ENCODE assay signal across 8 cellular contexts in the genomic region with DNA sequence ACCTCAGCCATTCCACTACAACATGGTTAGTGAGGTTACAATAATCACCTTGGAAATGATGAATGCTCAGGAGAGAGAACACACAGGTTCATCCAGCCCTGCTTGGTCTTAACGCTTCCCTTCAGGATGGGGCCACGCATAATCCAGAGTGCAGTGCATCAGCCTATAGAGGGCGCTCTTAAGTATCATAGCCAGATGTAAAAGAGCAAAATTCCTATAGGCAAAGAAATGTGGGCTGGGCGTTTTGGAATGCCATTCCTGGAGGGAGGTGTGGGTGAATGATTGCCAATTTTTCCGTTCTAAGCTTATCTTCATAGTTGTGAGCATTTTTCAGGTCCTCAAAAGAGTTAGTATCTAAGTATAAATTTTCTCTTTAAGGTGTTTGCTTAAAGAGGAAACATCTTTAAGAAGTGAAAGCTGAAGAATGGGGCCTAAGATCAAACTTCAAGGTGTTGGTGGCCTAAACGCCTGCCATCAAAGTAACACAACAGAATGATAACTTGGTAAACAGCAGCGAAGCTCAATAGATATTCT. TPM values are rescaled to one million over a fixed set of nuclear protein-coding genes. Genes with fewer than 3 reads are reported as not detected.
DNase-seq lines count a peak whose midpoint lies in the region; ATAC-seq and TF ChIP-seq lines count a peak whose summit lies in the region.

No MANE protein-coding gene starts in this region.

- H3K4me3 ChIP-seq in PC-3 (ENCODE audit: low read length), result no peak overlapping the region
- no peak overlapping the region for H3K4me3 ChIP-seq in colonic mucosa
- H3K4me3 ChIP-seq in psoas muscle, result no peak overlapping the region

- CTCF ChIA-PET in PC-3 (lab: Charles Lee), result no interaction called here

- ATAC-seq in PC-3, result no peak
- ATAC-seq in psoas muscle, result no peak
- ATAC-seq in GM18520 (IDR thresholded peaks at IDR 0.05; ENCODE audit: unreplicated experiment), result no peak

- 78 to 85% (median 83%) methylated on average over 7 of the region's 7 CpGs for WGBS in psoas muscle, 3 donors

- H3K9me2 ChIP-seq in PC-3 (replicated peaks; ENCODE audit: low read length), result no peaks in the 10 kb centered on the region

- H4K20me1 ChIP-seq in PC-3 (ENCODE audit: low read length), result no peaks in the 10 kb centered on the region

- H3K4me1 ChIP-seq in PC-3 (ENCODE audit: insufficient read depth, low read length) (peaks cover 16% of the 10 kb centered on the region), colonic mucosa (no peaks in the 10 kb centered on the region), psoas muscle (peaks cover 29% of the 10 kb centered on the region)

- peak; percentile 41 for DNase-seq in stimulated activated CD4-positive, alpha-beta T cell treated with anti-CD3 and anti-CD28 coated beads, Interleukin-1b, Interleukin-23, amount 100 ng/mL, for 48 hours
- no peak for DNase-seq in stimulated activated CD4-positive, alpha-beta T cell treated with anti-CD3 and anti-CD28 coated beads, Interleukin-4, amount 100 ng/mL, for 1 hour
- DNase-seq in PC-3 (peak; percentile 53), colonic mucosa (peak; percentile 39), psoas muscle (no peak), hypothalamus (lab: John Stamatoyannopoulos, UW) (no peak), NCI-H1436 (lab: John Stamatoyannopoulos, UW) (no peak)

- no peak overlapping the region for H3K4me2 ChIP-seq in PC-3 (ENCODE audit: low read length)

- H3K27ac ChIP-seq in PC-3 (ENCODE audit: low read length) (no peak overlapping the region), colonic mucosa (no peak overlapping the region), psoas muscle (no peak overlapping the region)

- intact Hi-C loops in PC-3 (cut with micrococcal nuclease), result no loop called here
- intact Hi-C loops in colonic mucosa (cut with DNase I), result loop anchor here (10.0 kb wide), 1 partner anchor 61 kb away; no protein-coding TSS in a partner anchor
- intact Hi-C loops in psoas muscle (cut with DNase I), result loop anchor here in 1 of 2 donors (5.0 kb wide), 1 partner anchor 77 kb away; no protein-coding TSS in a partner anchor

- H3K79me2 ChIP-seq in PC-3 (ENCODE audit: low read length), result no peaks in the 10 kb centered on the region

- H3K27me3 ChIP-seq in PC-3 (ENCODE audit: low read length) (no peaks in the 10 kb centered on the region), colonic mucosa (no peaks in the 10 kb centered on the region), psoas muscle (ENCODE audit: insufficient read depth in 3 of 3, low read length in 2 of 3) (no peaks in the 10 kb centered on the region)

- H2AFZ ChIP-seq in PC-3 (ENCODE audit: low read length), result no peak overlapping the region

- POLR2A ChIA-PET in PC-3 (lab: Charles Lee; ENCODE audit: unreplicated experiment), result no interaction called here

- H3K36me3 ChIP-seq in PC-3 (ENCODE audit: low read depth, low read length), result no peaks in the 10 kb centered on the region
- no peaks in the 10 kb centered on the region for H3K36me3 ChIP-seq in colonic mucosa
- no peaks in the 10 kb centered on the region for H3K36me3 ChIP-seq in psoas muscle (ENCODE audit: insufficient read depth in 1 of 2, low read depth in 1 of 2)

- TF ChIP-seq CTCF in PC-3 (conservative IDR thresholded peaks at IDR 0.05; ENCODE audit: low read depth, low read length) (peak; percentile 80), colonic mucosa (IDR thresholded peaks at IDR 0.05) (peak; percentile 71), psoas muscle (IDR thresholded peaks at IDR 0.05) (peak; percentile 25)

- BruUV-seq in PC-3 (replicated peaks; lab: Mats Ljungman, UMichigan), result no TSS peak

- H3K9ac ChIP-seq in PC-3 (ENCODE audit: low read length), result no peak overlapping the region
- H3K9ac ChIP-seq in colonic mucosa (ENCODE audit: low read depth in 2 of 2, low read length in 2 of 2), result no peak overlapping the region

- no peaks in the 10 kb centered on the region for H3F3A ChIP-seq in PC-3 (ENCODE audit: low read length, unreplicated experiment)

- no peaks in the 10 kb centered on the region for H3K9me3 ChIP-seq in PC-3 (ENCODE audit: low read length)
- no peaks in the 10 kb centered on the region for H3K9me3 ChIP-seq in colonic mucosa
- no peaks in the 10 kb centered on the region for H3K9me3 ChIP-seq in psoas muscle

RNA-seq across cellular contexts. Expression of a gene that starts 1.8 kb away (rescaled TPM):
- total RNA-seq in PC-3 (2014; rRNA removed), result 0.44 and 0.52 TPM in 2 replicates
- 1 to 10 TPM; 1.8 to 2.0 TPM for total RNA-seq in colonic mucosa
- total RNA-seq in psoas muscle, result 10 to 100 TPM in 1 of 4 donors, 1 to 10 TPM in 3; 4.1 to 13.2 (median 7.5) TPM
- 10 to 100 TPM in 1 of 3 donors, 1 to 10 TPM in 2; 1.3 to 12.9 (median 5.8) TPM for polyA plus RNA-seq in psoas muscle

Comparison
In these comparisons a context has a peak if more than half of its experiments do, and no peak if none do; other contexts are left out.
1. DNase-seq: peak in stimulated activated CD4-positive, alpha-beta T cell treated with anti-CD3 and anti-CD28 coated beads, Interleukin-1b, Interleukin-23, amount 100 ng/mL, for 48 hours (single experiment), PC-3 (single experiment) and colonic mucosa (single experiment); none in stimulated activated CD4-positive, alpha-beta T cell treated with anti-CD3 and anti-CD28 coated beads, Interleukin-4, amount 100 ng/mL, for 1 hour (single experiment), psoas muscle (0 of 2), hypothalamus (0 of 51) and NCI-H1436 (single experiment).
2. CTCF ChIP-seq: peak in every context shown above with its lines; median percentile 80 in PC-3; 71 in colonic mucosa; 25 in psoas muscle.